In the genomic region with DNA sequence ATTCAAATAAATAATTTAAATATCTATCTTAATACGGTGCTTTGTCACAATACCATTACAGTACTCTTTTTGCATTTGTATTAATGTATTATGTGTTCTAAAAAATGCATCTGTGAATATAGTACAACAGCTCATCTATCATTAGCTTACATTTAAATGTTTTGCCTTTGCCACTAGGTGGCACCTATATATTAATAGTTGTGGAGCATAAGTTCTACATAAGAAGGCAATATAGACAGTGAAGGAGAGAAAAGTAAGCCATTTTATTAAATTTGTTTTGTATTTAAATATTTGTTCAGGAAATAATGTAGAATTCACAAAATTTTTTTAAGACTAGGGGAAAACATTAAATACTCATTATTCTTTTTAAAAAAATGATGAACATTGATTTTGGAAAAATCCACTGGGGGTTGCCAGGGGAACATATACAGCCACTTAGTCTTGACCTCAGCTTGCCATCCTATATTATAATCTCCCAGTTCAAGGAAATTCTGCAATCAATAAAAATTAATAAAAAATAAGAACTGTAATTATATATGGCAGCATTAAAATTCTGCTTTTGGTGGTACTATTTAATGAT, we compare ENCODE assay signal across 7 cellular contexts.
DNase-seq lines count a peak whose midpoint lies in the region; ATAC-seq and TF ChIP-seq lines count a peak whose summit lies in the region.

No MANE protein-coding gene starts in this region.

- no peak overlapping the region for H3K4me3 ChIP-seq in GM12865 (ENCODE audit: low read depth, low read length)

- DNase-seq in GM12865 (ENCODE audit: low read depth) (peak; percentile 24), Kasumi-1 (lab: John Stamatoyannopoulos, UW) (peak; percentile 68 to 71), SW480 (ENCODE audit: low spot score) (peak; percentile 66), glomerular visceral epithelial cell (ENCODE audit: extremely low spot score) (peak; percentile 23)
- no peak for DNase-seq in effector CD4-positive, alpha-beta T cell
- no peak for DNase-seq in activated CD8-positive, alpha-beta memory T cell treated with anti-CD3 and anti-CD28 coated beads for 24 hours

- peak; percentile 25 for TF ChIP-seq CTCF in GM12865 (IDR thresholded peaks at IDR 0.05; ENCODE audit: insufficient read depth, low read depth, low read length, missing control alignments)

- ATAC-seq in GM21717 (IDR thresholded peaks at IDR 0.05; ENCODE audit: unreplicated experiment): peak; percentile 75

Comparison
In these comparisons a context has a peak if more than half of its experiments do, and no peak if none do; other contexts are left out.
1. DNase-seq: peak in GM12865 (single experiment), Kasumi-1 (2 of 2), SW480 (single experiment) and glomerular visceral epithelial cell (single experiment); none in effector CD4-positive, alpha-beta T cell (single experiment) and activated CD8-positive, alpha-beta memory T cell treated with anti-CD3 and anti-CD28 coated beads for 24 hours (single experiment).